Comparison of ENCODE assay signal across 13 cellular contexts in the genomic region with DNA sequence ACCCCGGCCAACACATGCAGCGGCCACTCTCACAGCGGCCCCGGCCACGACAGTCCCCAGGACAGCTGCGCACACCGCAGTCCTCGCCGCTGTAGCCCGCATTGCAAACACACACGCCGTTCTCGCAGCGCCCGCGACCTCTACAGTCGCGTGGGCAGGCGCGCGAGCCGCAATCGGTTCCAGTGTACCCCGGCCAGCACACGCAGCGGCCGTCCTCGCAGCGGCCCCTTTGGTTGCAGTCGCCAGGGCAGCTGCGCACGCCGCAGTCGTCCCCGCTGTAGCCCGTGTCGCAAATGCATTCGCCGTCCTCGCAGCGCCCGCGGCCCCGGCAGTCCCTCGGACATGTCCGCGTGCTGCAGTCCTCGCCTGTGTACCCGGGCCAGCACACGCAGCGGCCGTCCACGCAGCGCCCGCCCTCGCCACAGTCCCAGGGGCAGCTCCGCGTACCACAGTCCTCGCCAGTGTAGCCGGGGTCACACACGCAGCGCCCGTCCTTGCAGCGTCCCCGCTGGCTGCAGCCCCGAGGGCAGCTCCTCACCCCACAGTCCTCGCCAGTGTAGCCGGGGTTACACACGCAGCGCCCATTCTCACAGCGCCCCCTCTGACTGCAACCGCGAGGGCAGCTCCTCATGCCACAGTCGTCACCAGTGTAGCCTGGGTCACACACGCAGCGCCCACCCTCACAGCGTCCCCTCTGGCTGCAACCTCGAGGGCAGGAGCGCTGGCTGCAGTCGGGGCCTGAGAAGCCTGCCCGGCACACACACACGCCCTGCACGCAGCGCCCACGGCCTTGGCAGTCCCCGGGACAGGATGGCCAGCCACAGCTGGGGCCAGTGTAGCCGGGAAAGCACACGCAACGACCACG. TPM values are rescaled to one million over a fixed set of nuclear protein-coding genes. Genes with fewer than 3 reads are reported as not detected.
DNase-seq lines count a peak whose midpoint lies in the region; ATAC-seq and TF ChIP-seq lines count a peak whose summit lies in the region.
"Had no signal": no experiment of that assay in that cellular context is flagged by ENCODE, and none has a peak within 500 bp of the region (broad histone marks: within the 10 kb centered on the region; RNA-seq: fewer than 3 reads in every experiment).

No MANE protein-coding gene starts in this region.

- TF ChIP-seq CTCF in kidney epithelial cell (IDR thresholded peaks at IDR 0.05; ENCODE audit: insufficient read depth, low read length, poor library complexity, severe bottlenecking) (peak; percentile 20), OCI-LY7 (conservative IDR thresholded peaks at IDR 0.05; ENCODE audit: low read length) (no peak)

- peaks cover 61% of the 10 kb centered on the region for H3K27me3 ChIP-seq in kidney epithelial cell (ENCODE audit: control insufficient read depth, insufficient read depth, low read length)

- no peaks in the 10 kb centered on the region for H3K79me2 ChIP-seq in OCI-LY7 (ENCODE audit: insufficient read depth, low read depth, low read length)

- no peaks in the 10 kb centered on the region for H3K9me2 ChIP-seq in OCI-LY7 (ENCODE audit: insufficient read depth, low read length)

- intact Hi-C loops in OCI-LY7 (cut with micrococcal nuclease; ENCODE audit: unreplicated experiment): no loop called here

- no peak overlapping the region for H3K4me3 ChIP-seq in kidney epithelial cell (ENCODE audit: low read depth, low read length)
- H3K4me3 ChIP-seq in OCI-LY7 (ENCODE audit: low read depth, low read length, poor library complexity, severe bottlenecking): no peak overlapping the region
- H3K4me3 ChIP-seq: cardiac muscle cell had no signal

- H3K36me3 Mint-ChIP-seq in activated naive CD8-positive, alpha-beta T cell: peaks cover 5% of the 10 kb centered on the region
- H3K36me3 Mint-ChIP-seq in stimulated activated naive B cell treated with anti-CD40 and anti-IgM and Interleukin-4, amounts not matched to agents 10 μg/mL and 1 μg/mL and 100 μg/mL, for 72 hours: no peaks in the 10 kb centered on the region

- no peak overlapping the region for H2AFZ ChIP-seq in OCI-LY7 (ENCODE audit: low read length)

- no peaks in the 10 kb centered on the region for H3K4me1 Mint-ChIP-seq in activated naive CD8-positive, alpha-beta T cell (ENCODE audit: low read depth)
- peaks cover 4 to 15% of the 10 kb centered on the region in 2 donors for H3K4me1 Mint-ChIP-seq in stimulated activated naive B cell treated with anti-CD40 and anti-IgM and Interleukin-4, amounts not matched to agents 10 μg/mL and 1 μg/mL and 100 μg/mL, for 72 hours

- ATAC-seq in stimulated activated naive B cell treated with anti-CD40 and anti-IgM and Interleukin-4, amounts not matched to agents 10 μg/mL and 1 μg/mL and 100 μg/mL, for 72 hours (replicated peaks): peak; percentile 24 to 33
- no peak for ATAC-seq in HG03460 (IDR thresholded peaks at IDR 0.05; ENCODE audit: unreplicated experiment)

- no peak overlapping the region for H3K27ac Mint-ChIP-seq in activated naive CD8-positive, alpha-beta T cell
- H3K27ac Mint-ChIP-seq in stimulated activated naive B cell treated with anti-CD40 and anti-IgM and Interleukin-4, amounts not matched to agents 10 μg/mL and 1 μg/mL and 100 μg/mL, for 72 hours: no peak overlapping the region

- H3K9me3 ChIP-seq in OCI-LY7 (ENCODE audit: low read length): no peaks in the 10 kb centered on the region

- POLR2A ChIA-PET in OCI-LY7 (lab: Charles Lee): no interaction called here

- CTCF ChIA-PET in OCI-LY7 (lab: Charles Lee; ENCODE audit: unreplicated experiment): no interaction called here

- DNase-seq in DMS53 (lab: John Stamatoyannopoulos, UW): peak; percentile 62
- DNase-seq in DMS53 treated with DMSO at 0.1 percent for 48 hours (lab: John Stamatoyannopoulos, UW; ENCODE audit: unreplicated experiment): no peak
- no peak for DNase-seq in kidney epithelial cell (ENCODE audit: low read depth)
- DNase-seq in stimulated activated naive B cell treated with anti-CD40 and anti-IgM and Interleukin-4, amounts not matched to agents 10 μg/mL and 1 μg/mL and 100 μg/mL, for 72 hours: no peak
- no peak for DNase-seq in OCI-LY7 (ENCODE audit: low spot score)
- no peak for DNase-seq in RPMI8226
- DNase-seq: 8988T; activated CD4-positive, CD25-positive, alpha-beta regulatory T cell; activated T-cell treated with anti-CD3 and anti-CD28 coated beads, Interleukin-2, amount 50 U/mL, for 4 hours; NCI-H510A treated with DMSO at 0.1 percent for 48 hours had no signal

- no peak overlapping the region for H3K4me2 ChIP-seq in OCI-LY7 (ENCODE audit: low read length)

- H3K9me3 Mint-ChIP-seq in activated naive CD8-positive, alpha-beta T cell (ENCODE audit: low read depth): no peaks in the 10 kb centered on the region
- H3K9me3 Mint-ChIP-seq in stimulated activated naive B cell treated with anti-CD40 and anti-IgM and Interleukin-4, amounts not matched to agents 10 μg/mL and 1 μg/mL and 100 μg/mL, for 72 hours: no peaks in the 10 kb centered on the region
- H3K9me3 Mint-ChIP-seq: activated T-cell treated with anti-CD3 and anti-CD28 coated beads, Interleukin-2, amount 50 U/mL, for 4 hours had no signal

- peaks cover 14% of the 10 kb centered on the region for H3K27me3 Mint-ChIP-seq in activated naive CD8-positive, alpha-beta T cell
- H3K27me3 Mint-ChIP-seq in stimulated activated naive B cell treated with anti-CD40 and anti-IgM and Interleukin-4, amounts not matched to agents 10 μg/mL and 1 μg/mL and 100 μg/mL, for 72 hours: peaks cover 43 to 81% of the 10 kb centered on the region in 2 donors

- H3K36me3 ChIP-seq in kidney epithelial cell (ENCODE audit: control insufficient read depth, insufficient read depth, low read length): no peaks in the 10 kb centered on the region
- H3K36me3 ChIP-seq in OCI-LY7 (ENCODE audit: insufficient read depth, low read length): no peaks in the 10 kb centered on the region
- H3K36me3 ChIP-seq: cardiac muscle cell had no signal

- peak overlapping the region; percentile 46 for H3K4me3 Mint-ChIP-seq in activated naive CD8-positive, alpha-beta T cell
- H3K4me3 Mint-ChIP-seq in stimulated activated naive B cell treated with anti-CD40 and anti-IgM and Interleukin-4, amounts not matched to agents 10 μg/mL and 1 μg/mL and 100 μg/mL, for 72 hours: peak overlapping the region in 1 of 2 donors; percentile 16
- H3K4me3 Mint-ChIP-seq: activated T-cell treated with anti-CD3 and anti-CD28 coated beads, Interleukin-2, amount 50 U/mL, for 4 hours had no signal

- no peaks in the 10 kb centered on the region for H4K20me1 ChIP-seq in OCI-LY7 (ENCODE audit: insufficient read depth, low read length)

- H3K27ac ChIP-seq in OCI-LY7 (ENCODE audit: low read depth, low read length, poor library complexity, severe bottlenecking): no peak overlapping the region
- H3K27ac ChIP-seq: cardiac muscle cell had no signal

- BruUV-seq in OCI-LY7 (replicated peaks; lab: Mats Ljungman, UMichigan): no TSS peak

- no peaks in the 10 kb centered on the region for H3K4me1 ChIP-seq in OCI-LY7 (ENCODE audit: insufficient read depth, low read length, poor library complexity, severe bottlenecking)

RNA-seq across cellular contexts. Expression of a gene that starts 12.5 kb away (rescaled TPM):
- total RNA-seq in kidney epithelial cell: 0.34 and 0.38 TPM in 2 replicates
- 1.7 and 7.1 TPM in 2 replicates for total RNA-seq in OCI-LY7 (2014; rRNA removed; shearing (Covaris generic))
- 9.2 and 10.5 TPM in 2 replicates for total RNA-seq in OCI-LY7 (2022)

RNA-seq across cellular contexts. Expression of a gene that starts 31.4 kb away (rescaled TPM):
- total RNA-seq in kidney epithelial cell (42.5 and 47.0 TPM in 2 replicates), OCI-LY7 (2022) (122 and 125 TPM in 2 replicates)
- 44.8 and 57.7 TPM in 2 replicates for total RNA-seq in OCI-LY7 (2014; rRNA removed; shearing (Covaris generic))

RNA-seq across cellular contexts. Expression of a gene that starts 33.5 kb away (rescaled TPM):
- total RNA-seq in kidney epithelial cell (4.6 and 5.3 TPM in 2 replicates), OCI-LY7 (2022) (8.2 and 8.4 TPM in 2 replicates)
- total RNA-seq in OCI-LY7 (2014; rRNA removed; shearing (Covaris generic)): 10.1 and 11.6 TPM in 2 replicates

RNA-seq across cellular contexts. Expression of a gene that starts 55.1 kb away (rescaled TPM):
- total RNA-seq in kidney epithelial cell (0.27 TPM in 1 of 2 replicates, not detected in the other), OCI-LY7 (2022) (2.4 and 3.5 TPM in 2 replicates)
- 0.13 and 0.47 TPM in 2 replicates for total RNA-seq in OCI-LY7 (2014; rRNA removed; shearing (Covaris generic))

RNA-seq across cellular contexts. Expression of a gene that starts 57.3 kb away (rescaled TPM):
- 12.9 and 20.5 TPM in 2 replicates for total RNA-seq in kidney epithelial cell
- total RNA-seq in OCI-LY7 (2014; rRNA removed; shearing (Covaris generic)): 111 and 130 TPM in 2 replicates
- 34.1 and 39.0 TPM in 2 replicates for total RNA-seq in OCI-LY7 (2022)
